Comparison of ENCODE assay signal across 14 cellular contexts in genomic region chr1:187409341-187409740, GRCh38.
DNase-seq lines count a peak whose midpoint lies in the region; FAIRE-seq and TF ChIP-seq lines count a peak whose summit lies in the region.
"Had no signal": no experiment of that assay in that cellular context is flagged by ENCODE, and none has a peak within 500 bp of the region (broad histone marks: within the 10 kb centered on the region; RNA-seq: fewer than 3 reads in every experiment).

No MANE protein-coding gene starts in this region.

- H3K36me3 Mint-ChIP-seq in endothelial cell (ENCODE audit: low read depth, unreplicated experiment) (no peaks in the 10 kb centered on the region), neural crest cell (ENCODE audit: low read depth) (no peaks in the 10 kb centered on the region)
- no peaks in the 10 kb centered on the region for H3K36me3 Mint-ChIP-seq in activated naive CD8-positive, alpha-beta T cell treated with anti-CD3 and anti-CD28 coated beads for 36 hours
- H3K36me3 Mint-ChIP-seq: naive B cell had no signal

- no peak for FAIRE-seq in HTR-8/SVneo (lab: Jason Lieb, UNC)

- peaks cover 10% of the 10 kb centered on the region for H3K4me1 Mint-ChIP-seq in endothelial cell (ENCODE audit: unreplicated experiment)
- peaks cover 6% of the 10 kb centered on the region for H3K4me1 Mint-ChIP-seq in neural crest cell
- no peaks in the 10 kb centered on the region for H3K4me1 Mint-ChIP-seq in activated naive CD8-positive, alpha-beta T cell treated with anti-CD3 and anti-CD28 coated beads for 36 hours
- H3K4me1 Mint-ChIP-seq: naive B cell had no signal

- DNase-seq in ELR (ENCODE audit: low read depth) (peak; percentile 37), NCI-H226 (peak; percentile 97), endothelial cell (ENCODE audit: low spot score) (no peak), neural crest cell (ENCODE audit: low read depth, low spot score) (no peak), HTR-8/SVneo (ENCODE audit: insufficient read length, low spot score) (no peak), midbrain (lab: John Stamatoyannopoulos, UW) (no peak)
- DNase-seq in activated naive CD8-positive, alpha-beta T cell treated with anti-CD3 and anti-CD28 coated beads for 36 hours = no peak
- DNase-seq: AML-193, aorta, naive B cell, NCI-H1930, NCI-H524, PC-3 had no signal

- H3K27me3 Mint-ChIP-seq in endothelial cell (ENCODE audit: unreplicated experiment) (peaks cover 2% of the 10 kb centered on the region), neural crest cell (ENCODE audit: low read depth) (no peaks in the 10 kb centered on the region)
- no peaks in the 10 kb centered on the region for H3K27me3 Mint-ChIP-seq in activated naive CD8-positive, alpha-beta T cell treated with anti-CD3 and anti-CD28 coated beads for 36 hours
- H3K27me3 Mint-ChIP-seq: dendritic cell treated with granulocyte-macrophage colony-stimulating factor and Interleukin-4, amounts not matched to agents 40 ng/mL and 50 ng/mL, for 4 days; naive B cell had no signal

- H3K27ac Mint-ChIP-seq in endothelial cell (ENCODE audit: unreplicated experiment) = peak overlapping the region; percentile 74
- H3K27ac Mint-ChIP-seq in neural crest cell (ENCODE audit: unreplicated experiment) = peak overlapping the region; percentile 70
- no peak overlapping the region for H3K27ac Mint-ChIP-seq in activated naive CD8-positive, alpha-beta T cell treated with anti-CD3 and anti-CD28 coated beads for 36 hours
- H3K27ac Mint-ChIP-seq: dendritic cell treated with granulocyte-macrophage colony-stimulating factor and Interleukin-4, amounts not matched to agents 40 ng/mL and 50 ng/mL, for 4 days; naive B cell had no signal

- H3K9me3 Mint-ChIP-seq in endothelial cell (ENCODE audit: unreplicated experiment) (no peaks in the 10 kb centered on the region), neural crest cell (peaks cover 4% of the 10 kb centered on the region)
- no peaks in the 10 kb centered on the region for H3K9me3 Mint-ChIP-seq in activated naive CD8-positive, alpha-beta T cell treated with anti-CD3 and anti-CD28 coated beads for 36 hours

- H3K4me3 Mint-ChIP-seq in endothelial cell (ENCODE audit: unreplicated experiment) (no peak overlapping the region), neural crest cell (no peak overlapping the region)
- no peak overlapping the region for H3K4me3 Mint-ChIP-seq in activated naive CD8-positive, alpha-beta T cell treated with anti-CD3 and anti-CD28 coated beads for 36 hours
- H3K4me3 Mint-ChIP-seq: dendritic cell treated with granulocyte-macrophage colony-stimulating factor and Interleukin-4, amounts not matched to agents 40 ng/mL and 50 ng/mL, for 4 days; naive B cell had no signal

- TF ChIP-seq CTCF in endothelial cell (IDR thresholded peaks at IDR 0.05; ENCODE audit: unreplicated experiment) = no peak
- no peak for TF ChIP-seq CTCF in neural crest cell (conservative IDR thresholded peaks at IDR 0.05)

Comparison
In these comparisons a context has a peak if more than half of its experiments do, and no peak if none do; other contexts are left out.
1. DNase-seq: peak in ELR (single experiment) and NCI-H226 (single experiment); none in endothelial cell (single experiment), neural crest cell (single experiment), activated naive CD8-positive, alpha-beta T cell treated with anti-CD3 and anti-CD28 coated beads for 36 hours (single experiment), HTR-8/SVneo (single experiment) and midbrain (single experiment).